ENCODE assay signal across 12 cellular contexts in the genomic region with DNA sequence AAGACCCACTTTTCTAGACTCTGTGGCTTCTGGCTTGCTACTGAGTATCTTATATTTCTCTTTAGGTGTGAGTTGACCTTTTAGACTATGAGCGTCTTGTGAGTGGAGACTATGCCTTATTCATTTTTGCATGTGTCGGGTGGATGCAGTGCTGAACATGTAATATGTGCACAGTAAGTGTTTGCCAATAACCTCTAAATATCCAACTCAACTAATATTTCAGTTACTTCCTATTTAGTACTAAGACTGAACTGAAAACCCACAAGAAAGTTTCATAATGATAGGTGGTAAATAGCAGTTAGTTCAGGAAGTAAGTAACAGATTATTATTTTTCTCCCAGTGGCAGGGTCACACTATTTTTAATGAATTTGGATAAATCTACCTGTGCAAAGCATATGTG.
DNase-seq lines count a peak whose midpoint lies in the region; ATAC-seq, FAIRE-seq and TF ChIP-seq lines count a peak whose summit lies in the region.
"Had no signal": no experiment of that assay in that cellular context is flagged by ENCODE, and none has a peak within 500 bp of the region (broad histone marks: within the 10 kb centered on the region; RNA-seq: fewer than 3 reads in every experiment).

No MANE protein-coding gene starts in this region.

- H3K27me3 ChIP-seq in BLaER1 = no peaks in the 10 kb centered on the region
- H3K27me3 ChIP-seq: gastrocnemius medialis had no signal

- H3K4me1 ChIP-seq in BLaER1 = peaks cover 12% of the 10 kb centered on the region
- H3K4me1 ChIP-seq: gastrocnemius medialis had no signal

- TF ChIP-seq POLR2A in H54 (IDR thresholded peaks at IDR 0.05; ENCODE audit: low read depth, low read length) = no peak

- no peaks in the 10 kb centered on the region for H3K36me3 ChIP-seq in BLaER1
- H3K36me3 ChIP-seq: gastrocnemius medialis had no signal

- no peak overlapping the region for H3K27ac ChIP-seq in BLaER1
- H3K27ac ChIP-seq: gastrocnemius medialis had no signal

- H4K20me1 ChIP-seq in BLaER1 = no peaks in the 10 kb centered on the region

- ATAC-seq in GM19324 (IDR thresholded peaks at IDR 0.05; ENCODE audit: low FRiP score, unreplicated experiment) (peak; percentile 60), HG03060 (IDR thresholded peaks at IDR 0.05; ENCODE audit: low read depth, unreplicated experiment) (peak; percentile 61)
- ATAC-seq: left colon had no signal

- H3K9me3 ChIP-seq in BLaER1 = peaks cover 40% of the 10 kb centered on the region
- H3K9me3 ChIP-seq: gastrocnemius medialis had no signal

- H3K4me3 ChIP-seq in BLaER1 = no peak overlapping the region
- H3K4me3 ChIP-seq: gastrocnemius medialis had no signal

- no peak overlapping the region for H3K9ac ChIP-seq in BLaER1

- no peak for FAIRE-seq in H54 (lab: Jason Lieb, UNC)

- peak overlapping the region; percentile 34 for H3K4me2 ChIP-seq in BLaER1

- peak; percentile 88 for DNase-seq in NOMO-1 treated with DMSO at 0.1 percent for 48 hours (lab: John Stamatoyannopoulos, UW; ENCODE audit: unreplicated experiment)
- DNase-seq in activated CD4-positive, alpha-beta T cell treated with anti-CD3 and anti-CD28 coated beads, Interleukin-2, amount 50 U/mL, for 1 hour = no peak
- no peak for DNase-seq in DMS53 treated with DMSO at 0.1 percent for 48 hours (lab: John Stamatoyannopoulos, UW; ENCODE audit: unreplicated experiment)
- DNase-seq in DMS153 treated with DMSO at 0.1 percent for 48 hours (lab: John Stamatoyannopoulos, UW; ENCODE audit: unreplicated experiment) = no peak
- DNase-seq in H54 (ENCODE audit: insufficient read length, low spot score) = no peak
- DNase-seq: gastrocnemius medialis, left colon, NCI-H345, nucleus accumbens had no signal
